In genomic region chr19:45518469-45518826, GRCh38 we compare ENCODE assay signal across 15 cellular contexts.
"Had no signal": no experiment of that assay in that cellular context is flagged by ENCODE, and none has a peak within 500 bp of the region (broad histone marks: within the 10 kb centered on the region; RNA-seq: fewer than 3 reads in every experiment).

No MANE protein-coding gene starts in this region.

- H3K9me3 Mint-ChIP-seq: nephron; stimulated activated naive CD8-positive, alpha-beta T cell treated with anti-CD3 and anti-CD28 coated beads, Interleukin-15, Interleukin-2, amounts not matched to agents 100 ng/mL and 50 ng/mL, for 24 hours had no signal

- H3K4me3 Mint-ChIP-seq: nephron; stimulated activated naive CD8-positive, alpha-beta T cell treated with anti-CD3 and anti-CD28 coated beads, Interleukin-15, Interleukin-2, amounts not matched to agents 100 ng/mL and 50 ng/mL, for 24 hours had no signal

- H3K27me3 Mint-ChIP-seq: stimulated activated naive CD8-positive, alpha-beta T cell treated with anti-CD3 and anti-CD28 coated beads, Interleukin-15, Interleukin-2, amounts not matched to agents 100 ng/mL and 50 ng/mL, for 24 hours had no signal

- H3K4me3 ChIP-seq: left lung, ovary, testis had no signal

- H3K36me3 ChIP-seq: ovary had no signal

- H3K9me3 ChIP-seq: left lung, ovary, SK-N-SH, testis had no signal

- ATAC-seq: left lung had no signal

- H3K27ac Mint-ChIP-seq: nephron; stimulated activated naive CD8-positive, alpha-beta T cell treated with anti-CD3 and anti-CD28 coated beads, Interleukin-15, Interleukin-2, amounts not matched to agents 100 ng/mL and 50 ng/mL, for 24 hours had no signal

- H3K27ac ChIP-seq: left lung, ovary, testis had no signal

- DNase-seq: activated CD4-positive, alpha-beta T cell treated with anti-CD3 and anti-CD28 coated beads for 48 hours; activated effector memory CD4-positive, alpha-beta T cell treated with anti-CD3 and anti-CD28 coated beads, Interleukin-2, amount 50 U/mL, for 16 hours; activated T-cell treated with anti-CD3 and anti-CD28 coated beads, Interleukin-2, amount 50 U/mL, for 1 hour; effector CD8-positive, alpha-beta T cell; foreskin melanocyte; head of caudate nucleus; islet precursor cell; ovary; SK-N-SH; stimulated activated CD4-positive, alpha-beta T cell treated with anti-CD3 and anti-CD28 coated beads, Interleukin-4, amount 100 ng/mL, for 1 hour; stimulated activated CD8-positive, alpha-beta memory T cell treated with anti-CD3 and anti-CD28 coated beads, Interleukin-4, amount 100 ng/mL, for 48 hours; testis had no signal

- H3K27me3 ChIP-seq: left lung, ovary, testis had no signal
